ENCODE assay signal across 22 cellular contexts in genomic region chrX:32571579-32571978, GRCh38.
"Had no signal": no experiment of that assay in that cellular context is flagged by ENCODE, and none has a peak within 500 bp of the region (broad histone marks: within the 10 kb centered on the region; RNA-seq: fewer than 3 reads in every experiment).

No MANE protein-coding gene starts in this region.

- H3K4me1 ChIP-seq: left lung, prostate gland, sigmoid colon, spleen, transverse colon, upper lobe of right lung, uterus had no signal

- H3K4me3 Mint-ChIP-seq: central memory CD8-positive, alpha-beta T cell; naive thymus-derived CD8-positive, alpha-beta T cell; nephron progenitor cell; stimulated activated naive B cell treated with anti-CD40 and anti-IgM and Interleukin-4, amounts not matched to agents 10 μg/mL and 1 μg/mL and 100 μg/mL, for 72 hours; stimulated activated naive CD8-positive, alpha-beta T cell treated with anti-CD3 and anti-CD28 coated beads, Interleukin-15, Interleukin-2, amounts not matched to agents 100 ng/mL and 50 ng/mL, for 24 hours had no signal

- H3K36me3 ChIP-seq: left lung, prostate gland, sigmoid colon, spleen, thoracic aorta, transverse colon, upper lobe of right lung, uterus had no signal

- H3K4me3 ChIP-seq: coronary artery, left lung, prostate gland, sigmoid colon, skin epidermis, spleen, thoracic aorta, transverse colon, upper lobe of right lung, uterus had no signal

- H3K27ac ChIP-seq: coronary artery, left lung, prostate gland, sigmoid colon, skin epidermis, spleen, thoracic aorta, transverse colon, upper lobe of right lung, uterus had no signal

- DNase-seq: dermis blood vessel endothelial cell; effector memory CD4-positive, alpha-beta T cell; kidney; left lung; mesenchymal stem cell; midbrain; naive thymus-derived CD8-positive, alpha-beta T cell; nephron progenitor cell; nucleus accumbens; right cardiac atrium; sigmoid colon; spleen; stimulated activated naive B cell treated with anti-CD40 and anti-IgM and Interleukin-4, amounts not matched to agents 10 μg/mL and 1 μg/mL and 100 μg/mL, for 72 hours; transverse colon; upper lobe of right lung; uterus had no signal

- H3K9me3 Mint-ChIP-seq: nephron progenitor cell; stimulated activated naive B cell treated with anti-CD40 and anti-IgM and Interleukin-4, amounts not matched to agents 10 μg/mL and 1 μg/mL and 100 μg/mL, for 72 hours had no signal

- H3K9me3 ChIP-seq: left lung, prostate gland, sigmoid colon, spleen, thoracic aorta, transverse colon, upper lobe of right lung, uterus had no signal

- ATAC-seq: left lung; naive thymus-derived CD8-positive, alpha-beta T cell; right cardiac atrium; stimulated activated naive B cell treated with anti-CD40 and anti-IgM and Interleukin-4, amounts not matched to agents 10 μg/mL and 1 μg/mL and 100 μg/mL, for 72 hours; upper lobe of right lung had no signal

- H3K27ac Mint-ChIP-seq: nephron progenitor cell; stimulated activated naive B cell treated with anti-CD40 and anti-IgM and Interleukin-4, amounts not matched to agents 10 μg/mL and 1 μg/mL and 100 μg/mL, for 72 hours; stimulated activated naive CD8-positive, alpha-beta T cell treated with anti-CD3 and anti-CD28 coated beads, Interleukin-15, Interleukin-2, amounts not matched to agents 100 ng/mL and 50 ng/mL, for 24 hours had no signal

- H3K27me3 ChIP-seq: left lung, sigmoid colon, spleen, transverse colon, upper lobe of right lung, uterus had no signal

- H3K4me1 Mint-ChIP-seq: central memory CD8-positive, alpha-beta T cell; naive thymus-derived CD8-positive, alpha-beta T cell; nephron progenitor cell; stimulated activated naive B cell treated with anti-CD40 and anti-IgM and Interleukin-4, amounts not matched to agents 10 μg/mL and 1 μg/mL and 100 μg/mL, for 72 hours had no signal

- H3K36me3 Mint-ChIP-seq: naive thymus-derived CD8-positive, alpha-beta T cell; stimulated activated naive B cell treated with anti-CD40 and anti-IgM and Interleukin-4, amounts not matched to agents 10 μg/mL and 1 μg/mL and 100 μg/mL, for 72 hours had no signal

- H3K27me3 Mint-ChIP-seq: central memory CD8-positive, alpha-beta T cell; naive thymus-derived CD8-positive, alpha-beta T cell; stimulated activated naive B cell treated with anti-CD40 and anti-IgM and Interleukin-4, amounts not matched to agents 10 μg/mL and 1 μg/mL and 100 μg/mL, for 72 hours; stimulated activated naive CD8-positive, alpha-beta T cell treated with anti-CD3 and anti-CD28 coated beads, Interleukin-15, Interleukin-2, amounts not matched to agents 100 ng/mL and 50 ng/mL, for 24 hours had no signal
